In the genomic region with DNA sequence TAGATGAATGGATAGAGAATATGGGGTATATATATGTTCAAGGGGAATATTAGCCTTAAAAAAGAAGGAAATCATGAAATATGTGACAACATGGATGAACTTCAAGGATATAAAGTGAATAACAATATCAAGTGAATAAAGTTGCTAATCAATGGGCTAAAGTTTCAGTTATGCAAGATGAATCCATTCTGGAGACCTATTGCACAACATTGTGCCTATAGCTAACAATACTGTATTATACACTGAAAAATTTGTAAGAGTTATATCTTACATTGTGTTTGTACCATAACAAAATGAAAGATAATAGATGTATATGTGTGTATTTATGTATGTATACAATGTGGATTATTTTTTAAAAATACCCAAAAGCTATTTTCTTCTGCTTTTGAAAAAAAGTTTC, we compare ENCODE assay signal across 29 cellular contexts.
"Had no signal": no experiment of that assay in that cellular context is flagged by ENCODE, and none has a peak within 500 bp of the region (broad histone marks: within the 10 kb centered on the region; RNA-seq: fewer than 3 reads in every experiment).

No MANE protein-coding gene starts in this region.

- H3K9me3 ChIP-seq: stomach, suprapubic skin, testis, thoracic aorta, thyroid gland, tibial artery, tibial nerve, transverse colon, upper lobe of left lung, upper lobe of right lung, uterus, vagina had no signal

- H3K36me3 Mint-ChIP-seq: stimulated activated effector memory CD8-positive, alpha-beta T cell treated with anti-CD3 and anti-CD28 coated beads, Interleukin-12 subunit alpha, Interleukin-12 subunit beta, amount 100 ng/mL, for 72 hours; stimulated activated memory B cell treated with anti-CD40 and anti-IgM and Interleukin-4, amounts not matched to agents 10 μg/mL and 1 μg/mL and 100 μg/mL, for 72 hours; stimulated activated naive B cell treated with anti-CD40 and anti-IgM and Interleukin-4, amounts not matched to agents 10 μg/mL and 1 μg/mL and 100 μg/mL, for 72 hours; type B pancreatic cell had no signal

- FAIRE-seq: urothelium cell line had no signal

- DNase-seq: stimulated activated CD4-positive, alpha-beta T cell treated with anti-CD3 and anti-CD28 coated beads, Interleukin-2, amount 100 ng/mL, for 48 hours; stimulated activated CD4-positive, alpha-beta T cell treated with anti-CD3 and anti-CD28 coated beads, Interleukin-4, amount 100 ng/mL, for 1 hour; stimulated activated CD4-positive, alpha-beta T cell treated with anti-CD3 and anti-CD28 coated beads, Interleukin-4, amount 100 ng/mL, for 24 hours; stimulated activated CD4-positive, alpha-beta T cell treated with anti-CD3 and anti-CD28 coated beads, Interleukin-4, amount 100 ng/mL, for 4 hours; stimulated activated CD8-positive, alpha-beta memory T cell treated with anti-CD3 and anti-CD28 coated beads, Interleukin-4, amount 100 ng/mL, for 48 hours; stimulated activated naive B cell treated with anti-CD40 and anti-IgM and Interleukin-4, amounts not matched to agents 10 μg/mL and 1 μg/mL and 100 μg/mL, for 72 hours; stimulated activated naive CD4-positive, alpha-beta T cell; stimulated activated naive CD4-positive, alpha-beta T cell treated with Interleukin-2 at 50 U/mL for 16 hours; stimulated activated naive CD8-positive, alpha-beta T cell treated with anti-CD3 and anti-CD28 coated beads, Interleukin-15, amount 100 ng/mL, for 72 hours; stimulated activated naive CD8-positive, alpha-beta T cell treated with anti-CD3 and anti-CD28 coated beads, Interleukin-15, Interleukin-2, amounts not matched to agents 100 U/mL and 50 U/mL, for 24 hours; stomach; substantia nigra; testis; thyroid gland; tibial artery; transverse colon; trophoblast cell; upper lobe of left lung; upper lobe of right lung; uterus had no signal

- H3K4me1 Mint-ChIP-seq: stimulated activated effector memory CD8-positive, alpha-beta T cell treated with anti-CD3 and anti-CD28 coated beads, Interleukin-12 subunit alpha, Interleukin-12 subunit beta, amount 100 ng/mL, for 72 hours; stimulated activated memory B cell treated with anti-CD40 and anti-IgM and Interleukin-4, amounts not matched to agents 10 μg/mL and 1 μg/mL and 100 μg/mL, for 72 hours; stimulated activated naive B cell treated with anti-CD40 and anti-IgM and Interleukin-4, amounts not matched to agents 10 μg/mL and 1 μg/mL and 100 μg/mL, for 72 hours; stimulated activated naive CD8-positive, alpha-beta T cell treated with anti-CD3 and anti-CD28 coated beads, Interleukin-15, amount 100 ng/mL, for 72 hours had no signal

- H3K4me3 ChIP-seq: stomach, suprapubic skin, testis, thoracic aorta, thyroid gland, tibial artery, tibial nerve, transverse colon, upper lobe of left lung, upper lobe of right lung, uterus, vagina had no signal

- H3K27me3 Mint-ChIP-seq: stimulated activated memory B cell treated with anti-CD40 and anti-IgM and Interleukin-4, amounts not matched to agents 10 μg/mL and 1 μg/mL and 100 μg/mL, for 72 hours had no signal

- H3K36me3 ChIP-seq: stomach, suprapubic skin, thoracic aorta, thyroid gland, tibial artery, tibial nerve, transverse colon, upper lobe of left lung, upper lobe of right lung, uterus, vagina had no signal

- H3K9me3 Mint-ChIP-seq: stimulated activated effector memory CD8-positive, alpha-beta T cell treated with anti-CD3 and anti-CD28 coated beads, Interleukin-12 subunit alpha, Interleukin-12 subunit beta, amount 100 ng/mL, for 72 hours; stimulated activated naive CD8-positive, alpha-beta T cell treated with anti-CD3 and anti-CD28 coated beads, Interleukin-15, amount 100 ng/mL, for 72 hours; stimulated activated naive CD8-positive, alpha-beta T cell treated with anti-CD3 and anti-CD28 coated beads, Interleukin-15, Interleukin-2, amounts not matched to agents 100 ng/mL and 50 ng/mL, for 24 hours; type B pancreatic cell had no signal

- H3K27ac ChIP-seq: stomach, suprapubic skin, testis, thoracic aorta, thyroid gland, tibial artery, tibial nerve, transverse colon, upper lobe of left lung, upper lobe of right lung, uterus, vagina had no signal

- H3K4me1 ChIP-seq: stomach, suprapubic skin, testis, thyroid gland, tibial artery, tibial nerve, transverse colon, upper lobe of left lung, upper lobe of right lung, uterus, vagina had no signal

- ATAC-seq: stimulated activated effector memory CD8-positive, alpha-beta T cell treated with anti-CD3 and anti-CD28 coated beads, Interleukin-12 subunit alpha, Interleukin-12 subunit beta, amount 100 ng/mL, for 72 hours; stimulated activated memory B cell treated with anti-CD40 and anti-IgM and Interleukin-4, amounts not matched to agents 10 μg/mL and 1 μg/mL and 100 μg/mL, for 72 hours; stimulated activated naive B cell treated with anti-CD40 and anti-IgM and Interleukin-4, amounts not matched to agents 10 μg/mL and 1 μg/mL and 100 μg/mL, for 72 hours; stimulated activated naive CD8-positive, alpha-beta T cell treated with anti-CD3 and anti-CD28 coated beads, Interleukin-15, amount 100 ng/mL, for 72 hours; stimulated activated naive CD8-positive, alpha-beta T cell treated with anti-CD3 and anti-CD28 coated beads, Interleukin-15, Interleukin-2, amounts not matched to agents 100 U/mL and 50 U/mL, for 24 hours; upper lobe of right lung had no signal

- H3K27ac Mint-ChIP-seq: stimulated activated effector memory CD8-positive, alpha-beta T cell treated with anti-CD3 and anti-CD28 coated beads, Interleukin-12 subunit alpha, Interleukin-12 subunit beta, amount 100 ng/mL, for 72 hours; stimulated activated memory B cell treated with anti-CD40 and anti-IgM and Interleukin-4, amounts not matched to agents 10 μg/mL and 1 μg/mL and 100 μg/mL, for 72 hours; stimulated activated naive B cell treated with anti-CD40 and anti-IgM and Interleukin-4, amounts not matched to agents 10 μg/mL and 1 μg/mL and 100 μg/mL, for 72 hours; stimulated activated naive CD8-positive, alpha-beta T cell treated with anti-CD3 and anti-CD28 coated beads, Interleukin-15, amount 100 ng/mL, for 72 hours; stimulated activated naive CD8-positive, alpha-beta T cell treated with anti-CD3 and anti-CD28 coated beads, Interleukin-15, Interleukin-2, amounts not matched to agents 100 ng/mL and 50 ng/mL, for 24 hours; type B pancreatic cell had no signal

- H3K4me3 Mint-ChIP-seq: stimulated activated effector memory CD8-positive, alpha-beta T cell treated with anti-CD3 and anti-CD28 coated beads, Interleukin-12 subunit alpha, Interleukin-12 subunit beta, amount 100 ng/mL, for 72 hours; stimulated activated memory B cell treated with anti-CD40 and anti-IgM and Interleukin-4, amounts not matched to agents 10 μg/mL and 1 μg/mL and 100 μg/mL, for 72 hours; stimulated activated naive CD8-positive, alpha-beta T cell treated with anti-CD3 and anti-CD28 coated beads, Interleukin-15, amount 100 ng/mL, for 72 hours; stimulated activated naive CD8-positive, alpha-beta T cell treated with anti-CD3 and anti-CD28 coated beads, Interleukin-15, Interleukin-2, amounts not matched to agents 100 ng/mL and 50 ng/mL, for 24 hours; type B pancreatic cell had no signal

- H3K27me3 ChIP-seq: stomach, suprapubic skin, testis, thyroid gland, tibial artery, tibial nerve, transverse colon, upper lobe of left lung, upper lobe of right lung, uterus, vagina had no signal
